24 cellular contexts compared by ENCODE assay signal in the genomic region with DNA sequence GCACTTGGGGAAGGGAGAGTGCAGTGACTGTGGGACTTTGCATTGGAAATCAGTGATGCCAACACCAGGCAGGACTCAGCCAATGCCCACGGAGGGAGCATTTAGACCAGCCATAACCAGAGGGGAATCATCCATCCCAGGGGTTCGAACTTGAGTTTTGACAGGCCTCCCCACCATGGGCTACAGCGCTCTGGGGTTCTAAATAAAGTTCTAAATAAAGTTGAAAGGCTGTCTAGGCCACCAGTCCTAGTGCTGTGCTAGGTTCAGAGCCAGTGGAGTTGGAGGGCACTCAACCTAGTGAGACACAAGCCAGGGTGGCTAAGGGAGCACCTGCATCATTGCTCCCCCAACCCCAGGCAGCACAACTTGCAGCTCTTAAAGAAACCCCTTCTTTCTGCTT.
"Had no signal": no experiment of that assay in that cellular context is flagged by ENCODE, and none has a peak within 500 bp of the region (broad histone marks: within the 10 kb centered on the region; RNA-seq: fewer than 3 reads in every experiment).

No MANE protein-coding gene starts in this region.

- H3K4me3 ChIP-seq: dorsolateral prefrontal cortex, heart right ventricle, lung, neural progenitor cell, prostate gland, right atrium auricular region, testis, tibial artery, upper lobe of left lung had no signal

- H3K9me3 ChIP-seq: prostate gland, testis, tibial artery had no signal

- ATAC-seq: heart right ventricle; left ventricle myocardium superior; naive thymus-derived CD4-positive, alpha-beta T cell; sciatic nerve had no signal

- H3K27ac Mint-ChIP-seq: naive thymus-derived CD4-positive, alpha-beta T cell; nephron; neural progenitor cell; stimulated activated effector memory CD8-positive, alpha-beta T cell treated with anti-CD3 and anti-CD28 coated beads, Interleukin-12 subunit alpha, Interleukin-12 subunit beta, amount 100 ng/mL, for 72 hours had no signal

- H3K36me3 ChIP-seq: heart right ventricle, neural progenitor cell, prostate gland, right atrium auricular region, tibial artery, upper lobe of left lung had no signal

- H3K9ac ChIP-seq: neural progenitor cell had no signal

- H3K4me3 Mint-ChIP-seq: naive thymus-derived CD4-positive, alpha-beta T cell; nephron; neural progenitor cell; stimulated activated effector memory CD8-positive, alpha-beta T cell treated with anti-CD3 and anti-CD28 coated beads, Interleukin-12 subunit alpha, Interleukin-12 subunit beta, amount 100 ng/mL, for 72 hours had no signal

- H2AFZ ChIP-seq: neural progenitor cell had no signal

- H3K27me3 ChIP-seq: heart right ventricle, neural progenitor cell, right atrium auricular region, testis, tibial artery, upper lobe of left lung had no signal

- DNase-seq: dorsolateral prefrontal cortex; effector CD4-positive, alpha-beta T cell; foreskin melanocyte; glutamatergic neuron; heart right ventricle; hippocampal formation; left ventricle myocardium superior; midbrain; naive thymus-derived CD4-positive, alpha-beta T cell; nucleus accumbens; stimulated activated CD4-positive, alpha-beta T cell treated with anti-CD3 and anti-CD28 coated beads, Interleukin-2, amount 100 ng/mL, for 24 hours; stimulated activated CD4-positive, alpha-beta T cell treated with anti-CD3 and anti-CD28 coated beads, Interleukin-4, amount 100 ng/mL, for 24 hours; stimulated activated naive CD4-positive, alpha-beta T cell treated with Interleukin-2 at 50 U/mL for 16 hours; substantia nigra; testis; tibial artery; upper lobe of left lung had no signal

- H3K4me2 ChIP-seq: neural progenitor cell had no signal

- H3K4me1 ChIP-seq: heart right ventricle, neural progenitor cell, prostate gland, right atrium auricular region, testis had no signal

- H3K27ac ChIP-seq: dorsolateral prefrontal cortex, heart right ventricle, neural progenitor cell, prostate gland, right atrium auricular region, testis, tibial artery, upper lobe of left lung had no signal

- H3K4me1 Mint-ChIP-seq: naive thymus-derived CD4-positive, alpha-beta T cell; neural progenitor cell; stimulated activated effector memory CD8-positive, alpha-beta T cell treated with anti-CD3 and anti-CD28 coated beads, Interleukin-12 subunit alpha, Interleukin-12 subunit beta, amount 100 ng/mL, for 72 hours had no signal
